ENCODE assay signal across 12 cellular contexts in genomic region chr22:44360686-44361381, GRCh38. TPM values are rescaled to one million over a fixed set of nuclear protein-coding genes. Genes with fewer than 3 reads are reported as not detected.
DNase-seq lines count a peak whose midpoint lies in the region; ATAC-seq lines count a peak whose summit lies in the region.
"Had no signal": no experiment of that assay in that cellular context is flagged by ENCODE, and none has a peak within 500 bp of the region (broad histone marks: within the 10 kb centered on the region; RNA-seq: fewer than 3 reads in every experiment).

No MANE protein-coding gene starts in this region.

- H3K36me3 Mint-ChIP-seq in CD4-positive, alpha-beta memory T cell, result no peaks in the 10 kb centered on the region

- no peaks in the 10 kb centered on the region for H3K79me1 ChIP-seq in mesendoderm (ENCODE audit: low read length)

- DNase-seq in 8988T, result peak; percentile 48
- DNase-seq in MG63, result peak; percentile 99
- peak; percentile 33 for DNase-seq in mesendoderm
- no peak for DNase-seq in CD4-positive, alpha-beta memory T cell
- DNase-seq in ecto neural progenitor cell (ENCODE audit: low spot score), result no peak
- DNase-seq in SJCRH30, result no peak
- DNase-seq: activated T-cell treated with anti-CD3 and anti-CD28 coated beads, Interleukin-2, amount 50 U/mL, for 24 hours; stimulated activated CD4-positive, alpha-beta T cell treated with anti-CD3 and anti-CD28 coated beads, Interleukin-4, amount 100 ng/mL, for 1 hour had no signal

- H3K9me3 Mint-ChIP-seq in CD4-positive, alpha-beta memory T cell, result no peaks in the 10 kb centered on the region
- H3K9me3 Mint-ChIP-seq: activated T-cell treated with anti-CD3 and anti-CD28 coated beads, Interleukin-2, amount 50 U/mL, for 24 hours had no signal

- H3K56ac ChIP-seq in mesendoderm (ENCODE audit: low read length), result no peak overlapping the region

- no peak overlapping the region for H2AK5ac ChIP-seq in mesendoderm (ENCODE audit: low read length)

- POLR2A ChIA-PET in CD4-positive, alpha-beta memory T cell (lab: Charles Lee; ENCODE audit: partially characterized antibody), result no interaction called here

- no peaks in the 10 kb centered on the region for H3K4me1 Mint-ChIP-seq in CD4-positive, alpha-beta memory T cell

- H4K5ac ChIP-seq in mesendoderm (ENCODE audit: low read length), result no peak overlapping the region

- no peak overlapping the region for H3K4me3 Mint-ChIP-seq in CD4-positive, alpha-beta memory T cell
- H3K4me3 Mint-ChIP-seq: activated T-cell treated with anti-CD3 and anti-CD28 coated beads, Interleukin-2, amount 50 U/mL, for 24 hours had no signal

- H3K9ac ChIP-seq in duodenal mucosa (ENCODE audit: low read depth in 1 of 2, low read length in 2 of 2) (no peak overlapping the region), mesendoderm (ENCODE audit: low read length) (no peak overlapping the region)
- H3K9ac ChIP-seq: BLaER1 had no signal

- intact Hi-C loops in CD4-positive, alpha-beta memory T cell (cut with micrococcal nuclease), result no loop called here

- peak overlapping the region; percentile 10 for H3K27ac ChIP-seq in duodenal mucosa (ENCODE audit: low read depth, low read length)
- H3K27ac ChIP-seq in mesendoderm (ENCODE audit: low read depth, low read length), result no peak overlapping the region
- H3K27ac ChIP-seq in CD4-positive, alpha-beta memory T cell (ENCODE audit: low read depth, low read length), result no peak overlapping the region
- no peak overlapping the region for H3K27ac ChIP-seq in SJCRH30
- H3K27ac ChIP-seq: BLaER1, SK-N-MC had no signal

- no peaks in the 10 kb centered on the region for H3K27me3 ChIP-seq in MG63
- H3K27me3 ChIP-seq in duodenal mucosa (ENCODE audit: control insufficient read depth in 1 of 2, insufficient read depth in 2 of 2, low read length in 2 of 2), result peaks cover 0 to 4% of the 10 kb centered on the region in 2 donors
- H3K27me3 ChIP-seq in mesendoderm (ENCODE audit: insufficient read depth, low read length, poor library complexity), result no peaks in the 10 kb centered on the region
- no peaks in the 10 kb centered on the region for H3K27me3 ChIP-seq in CD4-positive, alpha-beta memory T cell (ENCODE audit: insufficient read depth, low read length)
- H3K27me3 ChIP-seq in SJCRH30, result peaks cover 4% of the 10 kb centered on the region; the same call in 1 of the 2 replicates
- H3K27me3 ChIP-seq: BLaER1 had no signal

- CTCF ChIA-PET in CD4-positive, alpha-beta memory T cell (lab: Charles Lee; ENCODE audit: partially characterized antibody), result no interaction called here

- H2BK5ac ChIP-seq in mesendoderm (ENCODE audit: low read length), result no peak overlapping the region

- H3K36me3 ChIP-seq in MG63 (no peaks in the 10 kb centered on the region), duodenal mucosa (ENCODE audit: control insufficient read depth in 1 of 2, insufficient read depth in 2 of 2, low read length in 2 of 2) (no peaks in the 10 kb centered on the region), mesendoderm (ENCODE audit: control insufficient read depth, insufficient read depth, low read length) (no peaks in the 10 kb centered on the region), SJCRH30 (no peaks in the 10 kb centered on the region)
- no peaks in the 10 kb centered on the region for H3K36me3 ChIP-seq in CD4-positive, alpha-beta memory T cell (ENCODE audit: insufficient read depth, low read length)
- H3K36me3 ChIP-seq: BLaER1 had no signal

- peaks cover 8 to 17% of the 10 kb centered on the region in 2 donors for H3K27me3 Mint-ChIP-seq in CD4-positive, alpha-beta memory T cell

- H3K4me2 ChIP-seq in mesendoderm (ENCODE audit: low read length), result no peak overlapping the region
- H3K4me2 ChIP-seq: BLaER1 had no signal

- H3K27ac Mint-ChIP-seq in CD4-positive, alpha-beta memory T cell, result no peak overlapping the region
- H3K27ac Mint-ChIP-seq: activated T-cell treated with anti-CD3 and anti-CD28 coated beads, Interleukin-2, amount 50 U/mL, for 24 hours had no signal

- H3K23ac ChIP-seq in mesendoderm (ENCODE audit: low read length), result no peak overlapping the region

- peaks cover 0 to 5% of the 10 kb centered on the region in 2 donors for H3K4me1 ChIP-seq in duodenal mucosa (ENCODE audit: control insufficient read depth in 1 of 2, insufficient read depth in 2 of 2, low read length in 2 of 2)
- H3K4me1 ChIP-seq in mesendoderm (ENCODE audit: control insufficient read depth, low read depth, low read length), result no peaks in the 10 kb centered on the region
- no peaks in the 10 kb centered on the region for H3K4me1 ChIP-seq in CD4-positive, alpha-beta memory T cell (ENCODE audit: insufficient read depth, low read length)
- peaks cover 3% of the 10 kb centered on the region; the same call in 1 of the 2 replicates for H3K4me1 ChIP-seq in SJCRH30

- no peak overlapping the region for H3K4me3 ChIP-seq in MG63
- no peak overlapping the region for H3K4me3 ChIP-seq in duodenal mucosa (ENCODE audit: low read depth in 1 of 2, low read length in 2 of 2)
- H3K4me3 ChIP-seq in mesendoderm (ENCODE audit: low read length), result no peak overlapping the region
- no peak overlapping the region for H3K4me3 ChIP-seq in CD4-positive, alpha-beta memory T cell (ENCODE audit: low read length in 2 of 2)
- H3K4me3 ChIP-seq in SJCRH30, result no peak overlapping the region
- H3K4me3 ChIP-seq: BLaER1, SK-N-MC had no signal

- no peak for ATAC-seq in GM21390 (IDR thresholded peaks at IDR 0.05; ENCODE audit: unreplicated experiment)

- no peak overlapping the region for H3K4ac ChIP-seq in mesendoderm (ENCODE audit: low read depth, low read length)

- H3K79me2 ChIP-seq in mesendoderm (ENCODE audit: control insufficient read depth, insufficient read depth, low read length), result no peaks in the 10 kb centered on the region

- no peak overlapping the region for H3K18ac ChIP-seq in mesendoderm (ENCODE audit: low read length)

- no peak overlapping the region for H4K8ac ChIP-seq in mesendoderm (ENCODE audit: low read depth, low read length)

- WGBS in mesendoderm (ENCODE audit: extremely low coverage, insufficient coverage, low lambda C conversion rate), result no CpG with 5 or more reads among the region's 25 CpGs

- H2BK120ac ChIP-seq in mesendoderm (ENCODE audit: low read depth, low read length), result no peak overlapping the region

- H2BK15ac ChIP-seq in mesendoderm (replicated peaks; ENCODE audit: low read depth), result no peak overlapping the region

- H3K9me3 ChIP-seq in MG63, result no peaks in the 10 kb centered on the region
- no peaks in the 10 kb centered on the region for H3K9me3 ChIP-seq in duodenal mucosa (ENCODE audit: control insufficient read depth in 1 of 2, low read length in 2 of 2)
- no peaks in the 10 kb centered on the region for H3K9me3 ChIP-seq in CD4-positive, alpha-beta memory T cell (ENCODE audit: control insufficient read depth in 1 of 2, low read length in 2 of 2)
- H3K9me3 ChIP-seq in SJCRH30 (replicated peaks), result no peaks in the 10 kb centered on the region
- H3K9me3 ChIP-seq: BLaER1 had no signal

RNA-seq across cellular contexts. Expression of gene SHISAL1, which starts 48.1 kb away (rescaled TPM):
- total RNA-seq in MG63 (2014; rRNA removed; shearing (Covaris generic); ENCODE audit: low replicate concordance), result 37.9 and 49.6 TPM in 2 replicates
- polyA plus RNA-seq in mesendoderm (2013, experiment 1 of 2), result 4.6 TPM
- polyA plus RNA-seq in mesendoderm (2013, experiment 2 of 2), result 4.5 TPM
- not detected for total RNA-seq in CD4-positive, alpha-beta memory T cell
- polyA plus RNA-seq in CD4-positive, alpha-beta memory T cell, result not detected
- total RNA-seq in SJCRH30 (2014; rRNA removed; shearing (Covaris generic)), result not detected in 2 replicates

Comparison
In these comparisons a context has a peak if more than half of its experiments do, and no peak if none do; other contexts are left out.
1. DNase-seq: peak in 8988T (single experiment), MG63 (single experiment) and mesendoderm (single experiment); none in CD4-positive, alpha-beta memory T cell (0 of 5), ecto neural progenitor cell (single experiment) and SJCRH30 (0 of 2).
2. RNA of gene SHISAL1, which starts 48.1 kb away (total RNA-seq): 37.9 to 49.6 TPM in MG63; not detected in CD4-positive, alpha-beta memory T cell and not detected in SJCRH30; every median in the first group is over 10 times any median in the second.